In the genomic region with DNA sequence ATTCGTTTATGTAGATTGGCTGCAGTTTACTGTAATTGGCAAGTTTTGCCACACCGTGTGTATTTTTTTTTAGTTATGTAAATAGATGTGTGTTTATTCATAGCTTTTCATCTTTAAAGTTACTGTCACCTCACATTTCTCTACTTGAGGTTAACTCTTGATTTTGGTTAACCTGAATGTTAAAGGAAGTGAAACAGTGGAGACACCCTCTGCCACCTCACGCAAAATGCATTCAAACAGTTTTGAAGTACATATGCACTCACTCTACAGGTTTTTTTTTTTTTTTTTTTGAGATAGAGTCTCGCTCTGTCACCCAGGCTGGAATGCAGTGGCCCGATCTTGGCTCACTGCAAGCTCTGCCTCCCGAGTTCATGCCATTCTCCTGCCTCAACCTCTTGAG, we compare ENCODE assay signal across 13 cellular contexts. TPM values are rescaled to one million over a fixed set of nuclear protein-coding genes. Genes with fewer than 3 reads are reported as not detected.
A peak's percentile ranks its signal among the peaks of the same experiment; 100 is the strongest.
DNase-seq lines count a peak whose midpoint lies in the region; ATAC-seq and TF ChIP-seq lines count a peak whose summit lies in the region.
"Had no signal": no experiment of that assay in that cellular context is flagged by ENCODE, and none has a peak within 500 bp of the region (broad histone marks: within the 10 kb centered on the region; RNA-seq: fewer than 3 reads in every experiment).

No MANE protein-coding gene starts in this region.

- no peak for TF ChIP-seq CTCF in omental fat pad (IDR thresholded peaks at IDR 0.05)

- ATAC-seq in GM18907 (IDR thresholded peaks at IDR 0.05; ENCODE audit: unreplicated experiment) (peak; percentile 81), GM21737 (IDR thresholded peaks at IDR 0.05; ENCODE audit: unreplicated experiment) (peak; percentile 54), HG03354 (IDR thresholded peaks at IDR 0.05; ENCODE audit: poor library complexity, severe bottlenecking, unreplicated experiment) (peak; percentile 83), esophagus mucosa (peak; percentile 26), omental fat pad (ENCODE audit: low FRiP score) (no peak)
- ATAC-seq: Right ventricle myocardium inferior had no signal

- no peak for DNase-seq in stimulated activated CD4-positive, alpha-beta T cell treated with anti-CD3 and anti-CD28 coated beads, Interleukin-15, amount 100 ng/mL, for 24 hours
- DNase-seq in NCI-H2227 treated with DMSO at 0.1 percent for 48 hours (lab: John Stamatoyannopoulos, UW) (no peak), HCEC 1CT (no peak), omental fat pad (ENCODE audit: low spot score) (no peak)
- DNase-seq: activated CD4-positive, alpha-beta T cell treated with anti-CD3 and anti-CD28 coated beads for 48 hours; HFFc6; NCI-H1694 had no signal

RNA-seq across cellular contexts. Expression of a gene that starts 17.7 kb away (rescaled TPM):
- total RNA-seq in esophagus mucosa: not detected
- total RNA-seq in omental fat pad: under 1 TPM in 2 of 4 donors, not detected in 2; 0.95 to 0.96 TPM
- total RNA-seq: HFFc6, Right ventricle myocardium inferior had no signal

RNA-seq across cellular contexts. Expression of a gene that starts 27.3 kb away (rescaled TPM):
- not detected for total RNA-seq in esophagus mucosa
- under 1 TPM in 1 of 4 donors, not detected in 3; 0.19 TPM for total RNA-seq in omental fat pad
- total RNA-seq: HFFc6, Right ventricle myocardium inferior, smooth muscle cell had no signal

RNA-seq across cellular contexts. Expression of a gene that starts 46.4 kb away (rescaled TPM):
- total RNA-seq in esophagus mucosa: 0.24 TPM
- under 1 TPM; 0.36 to 0.94 (median 0.61) TPM for total RNA-seq in omental fat pad

RNA-seq across cellular contexts. Expression of a gene that starts 55.4 kb away (rescaled TPM):
- total RNA-seq in esophagus mucosa (12.2 TPM), omental fat pad (10 to 100 TPM; 19.3 to 41.1 (median 21.9) TPM)
